ENCODE assay signal across 8 cellular contexts in genomic region chrX:118495958-118496762, GRCh38. TPM values are rescaled to one million over a fixed set of nuclear protein-coding genes. Genes with fewer than 3 reads are reported as not detected.
A peak's percentile ranks its signal among the peaks of the same experiment; 100 is the strongest.
DNase-seq lines count a peak whose midpoint lies in the region; ATAC-seq, FAIRE-seq and TF ChIP-seq lines count a peak whose summit lies in the region.

No MANE protein-coding gene starts in this region.

- peaks cover 38% of the 10 kb centered on the region for H3K79me2 ChIP-seq in DOHH2 (ENCODE audit: control insufficient read depth, low read length)
- H3K79me2 ChIP-seq in Karpas-422 (ENCODE audit: low read length), result peaks cover 36% of the 10 kb centered on the region
- peaks cover 24% of the 10 kb centered on the region for H3K79me2 ChIP-seq in GM12878 (ENCODE audit: control insufficient read depth, insufficient read depth, low read length)

- no peak for TF ChIP-seq EP300 in GM12878 (IDR thresholded peaks at IDR 0.05; ENCODE audit: borderline replicate concordance in 1 of 2, control insufficient read depth in 1 of 2, low read depth in 2 of 2, low read length in 2 of 2)

- H3K9me3 Mint-ChIP-seq in T-helper 2 cell treated with Interferon-gamma antibody and Interleukin-4, amounts not matched to agents 5 μg/mL and 100 μg/mL, for 36 hours, result no peaks in the 10 kb centered on the region

- H3K36me3 ChIP-seq in DOHH2 (ENCODE audit: control insufficient read depth, low read length), result no peaks in the 10 kb centered on the region
- H3K36me3 ChIP-seq in Karpas-422 (ENCODE audit: insufficient read depth, low read length), result no peaks in the 10 kb centered on the region
- H3K36me3 ChIP-seq in GM12878 (ENCODE audit: control insufficient read depth in 2 of 2, insufficient read depth in 2 of 2, low read length in 1 of 2), result no peaks in the 10 kb centered on the region

- H3K4me3 Mint-ChIP-seq in T-helper 2 cell treated with Interferon-gamma antibody and Interleukin-4, amounts not matched to agents 5 μg/mL and 100 μg/mL, for 36 hours, result peak overlapping the region; percentile 96

- peak overlapping the region; percentile 98 for H3K27ac Mint-ChIP-seq in T-helper 2 cell treated with Interferon-gamma antibody and Interleukin-4, amounts not matched to agents 5 μg/mL and 100 μg/mL, for 36 hours

- H3K9me2 ChIP-seq in DOHH2 (replicated peaks; ENCODE audit: control insufficient read depth, low read length) (no peaks in the 10 kb centered on the region), Karpas-422 (replicated peaks; ENCODE audit: insufficient read depth, low read length) (no peaks in the 10 kb centered on the region)

- POLR2A ChIA-PET in GM12878 (lab: Charles Lee), result interaction anchor here (1.2 to 3.6 kb wide), 4 partner anchors 34 to 235 kb away, joined by 3 to 39 read pairs (median 10); no protein-coding TSS in a partner anchor

- no TSS peak for BruUV-seq in GM12878 (replicated peaks; lab: Mats Ljungman, UMichigan)

- FAIRE-seq in GM12878 (lab: Jason Lieb, UNC), result no peak

- H3K4me1 Mint-ChIP-seq in T-helper 2 cell treated with Interferon-gamma antibody and Interleukin-4, amounts not matched to agents 5 μg/mL and 100 μg/mL, for 36 hours (ENCODE audit: low read depth), result peaks cover 21% of the 10 kb centered on the region

- peak overlapping the region; percentile 76 for H3K4me2 ChIP-seq in DOHH2 (ENCODE audit: low read length)
- peak overlapping the region; percentile 70 for H3K4me2 ChIP-seq in Karpas-422 (ENCODE audit: low read depth, low read length, poor library complexity, severe bottlenecking)
- H3K4me2 ChIP-seq in GM12878 (ENCODE audit: control insufficient read depth, insufficient read depth), result peak overlapping the region; percentile 68; the same call in 1 of the 2 replicates

- DNase-seq in Karpas-422 (peak; percentile 90), GM12878 (ENCODE audit: low read depth, low spot score) (no peak), left colon (peak; percentile 65 to 73), NCI-H2196 treated with DMSO at 0.1 percent for 48 hours (lab: John Stamatoyannopoulos, UW; ENCODE audit: unreplicated experiment) (no peak)
- DNase-seq in T-helper 2 cell treated with Interferon-gamma antibody and Interleukin-4, amounts not matched to agents 5 μg/mL and 100 μg/mL, for 36 hours (ENCODE audit: low spot score), result peak; percentile 61
- DNase-seq in stimulated activated CD4-positive, alpha-beta T cell treated with anti-CD3 and anti-CD28 coated beads, Interleukin-4, amount 100 ng/mL, for 1 hour, result peak; percentile 69

- in situ Hi-C loops in GM12878 (cut with MboI), result no loop called here

- no peaks in the 10 kb centered on the region for H3K27me3 Mint-ChIP-seq in T-helper 2 cell treated with Interferon-gamma antibody and Interleukin-4, amounts not matched to agents 5 μg/mL and 100 μg/mL, for 36 hours (ENCODE audit: low read depth)

- ATAC-seq in GM21529 (IDR thresholded peaks at IDR 0.05; ENCODE audit: unreplicated experiment), result peak; percentile 56
- peak; percentile 80 for ATAC-seq in GM12878
- peak; percentile 76 for ATAC-seq in left colon

- RAD21 ChIA-PET in GM12878 (lab: Charles Lee; ENCODE audit: unreplicated experiment), result interaction anchor here (0.6 to 3.7 kb wide), 8 partner anchors 12 to 335 kb away, joined by 3 to 33 read pairs (median 6); no protein-coding TSS in a partner anchor

- intact Hi-C loops in GM12878 (cut with micrococcal nuclease; ENCODE audit: unreplicated experiment), result loop anchor here (2.0 kb wide), 2 partner anchors 33 to 41 kb away; no protein-coding TSS in a partner anchor
- intact Hi-C loops in left colon (cut with DNase I, micrococcal nuclease), result no loop called here

- H3K9ac ChIP-seq in Karpas-422 (ENCODE audit: low read length) (peak overlapping the region; percentile 82), GM12878 (ENCODE audit: control insufficient read depth, insufficient read depth, low read length) (peak overlapping the region; percentile 73)

- H3K27me3 ChIP-seq in DOHH2 (ENCODE audit: control insufficient read depth, low read length), result no peaks in the 10 kb centered on the region
- H3K27me3 ChIP-seq in Karpas-422 (ENCODE audit: low read length), result no peaks in the 10 kb centered on the region
- H3K27me3 ChIP-seq in GM12878 (replicated peaks in 1 of 2; ENCODE audit: control insufficient read depth in 2 of 2, insufficient read depth in 2 of 2, low read length in 1 of 2), result no peaks in the 10 kb centered on the region

- TF ChIP-seq RAD21 in GM12878 (IDR thresholded peaks at IDR 0.05; ENCODE audit: insufficient read depth, low read depth, low read length), result no peak

- H4K20me1 ChIP-seq in DOHH2 (ENCODE audit: control insufficient read depth, insufficient read depth, low read depth, low read length) (no peaks in the 10 kb centered on the region), Karpas-422 (ENCODE audit: insufficient read depth, low read depth, low read length) (no peaks in the 10 kb centered on the region), GM12878 (ENCODE audit: control insufficient read depth, insufficient read depth) (no peaks in the 10 kb centered on the region)

- CTCF ChIA-PET in GM12878 (lab: Yijun Ruan, JAX), result interaction anchor here (0.9 to 1.9 kb wide), 5 partner anchors 10 to 106 kb away, joined by 3 to 7 read pairs (median 4); no protein-coding TSS in a partner anchor

- TF ChIP-seq CTCF in DOHH2 (IDR thresholded peaks at IDR 0.05; ENCODE audit: low read depth, low read length, poor library complexity, severe bottlenecking) (no peak), GM12878 (IDR thresholded peaks at IDR 0.05 in 2 of 3, conservative IDR thresholded peaks at IDR 0.05 in 1 of 3; ENCODE audit: control insufficient read depth in 2 of 3, extremely low read depth in 1 of 3, insufficient read depth in 1 of 3, low read depth in 3 of 3, low read length in 3 of 3) (no peak)

- WGBS in GM12878 (ENCODE audit: insufficient coverage, insufficient replicate concordance, low lambda C conversion rate, missing lambda C conversion rate), result 28% methylated on average over 42 of the region's 81 CpGs

- peaks cover 14% of the 10 kb centered on the region for H3K36me3 Mint-ChIP-seq in T-helper 2 cell treated with Interferon-gamma antibody and Interleukin-4, amounts not matched to agents 5 μg/mL and 100 μg/mL, for 36 hours (ENCODE audit: low read depth)

- H3K4me3 ChIP-seq in DOHH2 (ENCODE audit: low read length) (peak overlapping the region; percentile 81), Karpas-422 (ENCODE audit: low read length) (peak overlapping the region; percentile 82), GM12878 (peak overlapping the region; percentile 74)

- no peaks in the 10 kb centered on the region for H3F3A ChIP-seq in DOHH2 (ENCODE audit: control insufficient read depth, insufficient read depth)

- H3K9me3 ChIP-seq in DOHH2 (ENCODE audit: control insufficient read depth, insufficient read depth, low read length) (no peaks in the 10 kb centered on the region), Karpas-422 (ENCODE audit: low read length) (no peaks in the 10 kb centered on the region), GM12878 (replicated peaks; ENCODE audit: control insufficient read depth, insufficient read depth, low read length) (no peaks in the 10 kb centered on the region)

- TF ChIP-seq POLR2A in GM12878 (IDR thresholded peaks at IDR 0.05; ENCODE audit: low read depth, low read length), result peak; percentile 72

- SMC1A ChIA-PET in GM12878 (lab: Charles Lee; ENCODE audit: uncharacterized antibody, unreplicated experiment), result interaction anchor here (1.1 to 3.6 kb wide), 10 partner anchors 22 to 145 kb away, joined by 3 to 24 read pairs (median 6); no protein-coding TSS in a partner anchor

- H3K27ac ChIP-seq in DOHH2 (ENCODE audit: low read depth, low read length), result peak overlapping the region; percentile 64
- peak overlapping the region; percentile 45 for H3K27ac ChIP-seq in Karpas-422 (ENCODE audit: low read length)
- H3K27ac ChIP-seq in GM12878 (ENCODE audit: control insufficient read depth, insufficient read depth), result peak overlapping the region; percentile 66

- H3K4me1 ChIP-seq in DOHH2 (ENCODE audit: control insufficient read depth, low read length) (peaks cover 29% of the 10 kb centered on the region), Karpas-422 (ENCODE audit: low read length) (peaks cover 16% of the 10 kb centered on the region), GM12878 (ENCODE audit: control insufficient read depth, insufficient read depth, low read length) (0 out of 2 replicates have a peak, but pooled peaks cover 3% of the 10 kb centered on the region)

- H2AFZ ChIP-seq in Karpas-422 (ENCODE audit: low read length) (no peak overlapping the region), GM12878 (ENCODE audit: control insufficient read depth, low read depth, low read length) (peak overlapping the region; percentile 56)

TF ChIP-seq in GM12878, 131 proteins besides CTCF, POLR2A, EP300 and RAD21 (continues in another document):
- TF ChIP-seq TCF12 (IDR thresholded peaks at IDR 0.05; ENCODE audit: low read depth, low read length) (no peak), CHD1 (IDR thresholded peaks at IDR 0.05; ENCODE audit: low read depth, low read length) (no peak), JUNB (IDR thresholded peaks at IDR 0.05) (no peak)

RNA-seq across cellular contexts. Expression of gene DOCK11, which starts 0.5 kb away (rescaled TPM):
- total RNA-seq in Karpas-422 (2014; rRNA removed; shearing (Covaris generic); ENCODE audit: low replicate concordance), result 39.3 and 70.5 TPM in 2 replicates
- total RNA-seq in GM12878 (2013; cell fraction: nucleolus; rRNA removed), result 27.8 and 29.5 TPM in 2 replicates
- total RNA-seq in GM12878 (2014; rRNA removed), result 26.9 and 32.0 TPM in 2 replicates
- total RNA-seq in GM12878 (2014; rRNA removed; fragmentation: Illumina TruSeq; extraction: Trizol), result 29.4 and 30.7 TPM in 2 replicates
- total RNA-seq in GM12878 (2021), result 23.7 and 24.0 TPM in 2 replicates
- 9.7 TPM for polyA plus RNA-seq in GM12878 (2011; ENCODE audit: low read depth)
- 17.1 and 27.4 TPM in 2 replicates for polyA plus RNA-seq in GM12878 (2011; rRNA removed)
- polyA plus RNA-seq in GM12878 (2011; cell fraction: cytosol; rRNA removed), result 6.9 and 7.2 TPM in 2 replicates
- polyA plus RNA-seq in GM12878 (2011; cell fraction: nucleus; rRNA removed), result 8.8 and 9.3 TPM in 2 replicates
- 16.5 and 17.2 TPM in 2 replicates for polyA plus RNA-seq in GM12878 (2012)
- 22.3 and 29.1 TPM in 2 replicates for polyA plus RNA-seq in GM12878 (2014; fragmentation: Illumina TruSeq; extraction: Trizol)
- 10 to 100 TPM; 17.3 to 27.7 TPM for polyA plus RNA-seq in GM12878 (2014; fragmentation: Nextera tagmentation; extraction: Ambion mirVana)
- 15.2 and 17.3 TPM in 2 replicates for polyA plus RNA-seq in GM12878 (2014; rRNA removed)
- 10 to 100 TPM; 16.3 to 17.0 TPM for polyA plus RNA-seq in GM12878 (2016; fragmentation: Nextera tagmentation; extraction: Ambion mirVana)
- polyA minus RNA-seq in GM12878 (2011; rRNA and poly(A)+ RNA removed), result 17.2 and 25.0 TPM in 2 replicates
- 7.9 and 10.2 TPM in 2 replicates for polyA minus RNA-seq in GM12878 (2011; cell fraction: cytosol; rRNA and poly(A)+ RNA removed)
- polyA minus RNA-seq in GM12878 (2011; cell fraction: nucleus; rRNA and poly(A)+ RNA removed), result 6.9 and 8.0 TPM in 2 replicates
- 1 to 10 TPM; 4.3 to 8.3 TPM for total RNA-seq in left colon

Comparison
In these comparisons a context has a peak if more than half of its experiments do, and no peak if none do; other contexts are left out.
1. DNase-seq: peak in Karpas-422 (single experiment), T-helper 2 cell treated with Interferon-gamma antibody and Interleukin-4, amounts not matched to agents 5 μg/mL and 100 μg/mL, for 36 hours (single experiment), left colon (2 of 2) and stimulated activated CD4-positive, alpha-beta T cell treated with anti-CD3 and anti-CD28 coated beads, Interleukin-4, amount 100 ng/mL, for 1 hour (single experiment); none in GM12878 (single experiment) and NCI-H2196 treated with DMSO at 0.1 percent for 48 hours (single experiment).
2. Peak in every context shown above with its lines, with median percentiles within 50 percentile points of each other: H3K27ac ChIP-seq, H3K4me2 ChIP-seq, H3K4me3 ChIP-seq and ATAC-seq.